ENCODE assay signal across 24 cellular contexts in genomic region chr7:3416453-3416852, GRCh38.
"Had no signal": no experiment of that assay in that cellular context is flagged by ENCODE, and none has a peak within 500 bp of the region (broad histone marks: within the 10 kb centered on the region; RNA-seq: fewer than 3 reads in every experiment).

No MANE protein-coding gene starts in this region.

- H3K4me3 ChIP-seq: cardiac muscle cell, heart left ventricle, lung, prostate gland, thoracic aorta, upper lobe of left lung had no signal

- ATAC-seq: activated T-cell treated with anti-CD3 and anti-CD28 coated beads, Interleukin-2, amount 50 U/mL, for 4 hours; heart left ventricle; left lobe of liver; naive thymus-derived CD8-positive, alpha-beta T cell had no signal

- H3K36me3 Mint-ChIP-seq: activated naive CD8-positive, alpha-beta T cell treated with anti-CD3 and anti-CD28 coated beads, Interleukin-2, amount 10 ng/mL, durations not matched to agents 7 days and 5 days had no signal

- H3K27ac ChIP-seq: cardiac muscle cell, heart left ventricle, prostate gland, thoracic aorta, upper lobe of left lung had no signal

- H3K27ac Mint-ChIP-seq: activated naive CD8-positive, alpha-beta T cell treated with anti-CD3 and anti-CD28 coated beads, Interleukin-2, amount 10 ng/mL, durations not matched to agents 7 days and 5 days; activated T-helper 2 cell treated with anti-CD3 and anti-CD28 coated beads, Interferon-gamma antibody, Interleukin-2, Interleukin-4, amounts not matched to agents 10 μg/mL and 5 μg/mL and 100 μg/mL, durations not matched to agents 14 hours and 24 hours and 36 hours; T-helper 1 cell treated with Interleukin-12 subunit alpha and Interleukin-12 subunit beta and Interleukin-4 antibody, amounts not matched to agents 30 μg/mL and 1 μg/mL, for 36 hours had no signal

- DNase-seq: activated CD4-positive, alpha-beta T cell treated with anti-CD3 and anti-CD28 coated beads for 4 hours; activated CD4-positive, alpha-beta T cell treated with anti-CD3 and anti-CD28 coated beads, Interleukin-2, amount 50 U/mL, for 48 hours; activated CD4-positive, CD25-positive, alpha-beta regulatory T cell; activated CD8-positive, alpha-beta memory T cell treated with anti-CD3 and anti-CD28 coated beads, Interleukin-2, amount 50 U/mL, for 48 hours; activated naive CD4-positive, alpha-beta T cell treated with Interleukin-2 at 50 U/mL for 16 hours; activated naive CD8-positive, alpha-beta T cell treated with anti-CD3 and anti-CD28 coated beads, Interleukin-2, amount 10 ng/mL, durations not matched to agents 7 days and 5 days; activated T-cell treated with anti-CD3 and anti-CD28 coated beads, Interleukin-2, amount 50 U/mL, for 4 hours; amygdala; cortex of kidney; foreskin melanocyte; heart left ventricle; kidney; naive thymus-derived CD8-positive, alpha-beta T cell; stimulated activated CD4-positive, alpha-beta T cell treated with anti-CD3 and anti-CD28 coated beads, Interleukin-4, amount 100 ng/mL, for 24 hours; stimulated activated naive CD4-positive, alpha-beta T cell treated with Interleukin-2 at 50 U/mL for 16 hours; T1000; upper lobe of left lung had no signal

- H3K4me1 Mint-ChIP-seq: activated naive CD8-positive, alpha-beta T cell treated with anti-CD3 and anti-CD28 coated beads, Interleukin-2, amount 10 ng/mL, durations not matched to agents 7 days and 5 days had no signal

- H3K27me3 ChIP-seq: cardiac muscle cell, heart left ventricle, upper lobe of left lung had no signal

- H3K4me3 Mint-ChIP-seq: activated naive CD8-positive, alpha-beta T cell treated with anti-CD3 and anti-CD28 coated beads, Interleukin-2, amount 10 ng/mL, durations not matched to agents 7 days and 5 days; activated T-cell treated with anti-CD3 and anti-CD28 coated beads, Interleukin-2, amount 50 U/mL, for 4 hours; naive thymus-derived CD8-positive, alpha-beta T cell; T-helper 1 cell treated with Interleukin-12 subunit alpha and Interleukin-12 subunit beta and Interleukin-4 antibody, amounts not matched to agents 30 μg/mL and 1 μg/mL, for 36 hours had no signal

- H3K9me3 ChIP-seq: prostate gland, thoracic aorta had no signal

- H3K36me3 ChIP-seq: cardiac muscle cell, heart left ventricle, prostate gland, thoracic aorta, upper lobe of left lung had no signal

- H3K4me1 ChIP-seq: heart left ventricle, prostate gland, upper lobe of left lung had no signal

- H3K9me3 Mint-ChIP-seq: activated T-cell treated with anti-CD3 and anti-CD28 coated beads, Interleukin-2, amount 50 U/mL, for 4 hours had no signal
